In genomic region chr1:157648317-157648716, GRCh38 we compare ENCODE assay signal across 9 cellular contexts.
"Had no signal": no experiment of that assay in that cellular context is flagged by ENCODE, and none has a peak within 500 bp of the region (broad histone marks: within the 10 kb centered on the region; RNA-seq: fewer than 3 reads in every experiment).

No MANE protein-coding gene starts in this region.

- H3K4me1 ChIP-seq: HAP-1 had no signal

- ATAC-seq: HCT116, HepG2 had no signal

- H3K9me3 ChIP-seq: HAP-1 had no signal

- H3K27ac ChIP-seq: GM23248, HL-60 had no signal

- H2AFZ ChIP-seq: GM23248 had no signal

- DNase-seq: GM23248, GOT3, H7, HFFc6, KBM-7 had no signal

- H3K36me3 ChIP-seq: HAP-1 had no signal

- H3K4me3 ChIP-seq: GM23248, HAP-1 had no signal

- H3K9ac ChIP-seq: GM23248 had no signal
